ENCODE assay signal across 17 cellular contexts in the genomic region with DNA sequence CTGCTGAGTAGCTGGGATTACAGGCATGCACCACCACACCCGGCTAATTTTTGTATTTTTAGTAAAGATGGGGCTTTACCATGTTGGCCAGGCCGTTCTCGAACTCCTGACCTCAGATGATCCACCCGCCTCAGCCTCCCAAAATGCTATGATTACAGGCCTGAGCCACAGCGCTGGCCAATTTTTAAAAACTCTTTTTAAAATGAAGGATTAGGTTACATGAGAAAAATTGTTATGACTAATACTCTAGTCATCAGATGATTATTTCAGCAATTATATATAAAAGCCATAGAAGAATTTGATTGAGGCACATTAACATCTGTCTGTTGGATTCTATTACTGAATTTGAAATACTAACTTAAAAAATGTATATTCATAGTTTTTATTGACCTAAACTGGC.
DNase-seq lines count a peak whose midpoint lies in the region; ATAC-seq, FAIRE-seq and TF ChIP-seq lines count a peak whose summit lies in the region.
"Had no signal": no experiment of that assay in that cellular context is flagged by ENCODE, and none has a peak within 500 bp of the region (broad histone marks: within the 10 kb centered on the region; RNA-seq: fewer than 3 reads in every experiment).

No MANE protein-coding gene starts in this region.

- H3K27ac ChIP-seq in GM23248 (no peak overlapping the region), endothelial cell of umbilical vein (ENCODE audit: insufficient read depth, low read depth, low read length) (no peak overlapping the region)

- H2AFZ ChIP-seq in GM23248 (no peak overlapping the region), endothelial cell of umbilical vein (ENCODE audit: low read depth, low read length) (no peak overlapping the region)

- H3K4me3 ChIP-seq in GM23248, result no peak overlapping the region
- H3K4me3 ChIP-seq in endothelial cell of umbilical vein (replicated peaks in 1 of 3; ENCODE audit: insufficient read depth in 1 of 3, low read depth in 1 of 3, low read length in 3 of 3), result no peak overlapping the region
- no peak overlapping the region for H3K4me3 ChIP-seq in retinal pigment epithelial cell (ENCODE audit: low read length)

- H3K79me2 ChIP-seq in GM23248 (ENCODE audit: insufficient read depth) (no peaks in the 10 kb centered on the region), endothelial cell of umbilical vein (ENCODE audit: control insufficient read depth, insufficient read depth, low read length) (no peaks in the 10 kb centered on the region)

- H3K9me1 ChIP-seq in endothelial cell of umbilical vein (replicated peaks; ENCODE audit: control insufficient read depth, extremely low read depth, insufficient read depth, low read length), result no peaks in the 10 kb centered on the region

- DNase-seq in GM23248 (peak; percentile 44), RKO (ENCODE audit: low spot score) (peak; percentile 42), endothelial cell of umbilical vein (ENCODE audit: low read depth, low spot score) (no peak), retinal pigment epithelial cell (ENCODE audit: low read depth) (peak; percentile 38)
- no peak for DNase-seq in stimulated activated CD4-positive, alpha-beta T cell treated with anti-CD3 and anti-CD28 coated beads, Interleukin-4, amount 100 ng/mL, for 24 hours
- no peak for DNase-seq in activated CD8-positive, alpha-beta memory T cell treated with anti-CD3 and anti-CD28 coated beads, Interleukin-2, amount 50 U/mL, for 48 hours
- DNase-seq: activated CD4-positive, alpha-beta T cell treated with anti-CD3 and anti-CD28 coated beads, Interleukin-2, amount 50 U/mL, for 48 hours; activated T-cell treated with anti-CD3 and anti-CD28 coated beads, Interleukin-2, amount 50 U/mL, for 4 hours; endodermal cell; immature natural killer cell; KBM-7; NCI-H1105 treated with DMSO at 0.1 percent for 48 hours; NCI-H82; T-cell had no signal

- WGBS in GM23248 (ENCODE audit: low coverage in 1 of 2, low lambda C conversion rate in 2 of 2, missing lambda C conversion rate in 2 of 2), 2 experiments, result 92 to 94% methylated on average over 5 of the region's 5 CpGs

- no peaks in the 10 kb centered on the region for H3K36me3 ChIP-seq in GM23248 (ENCODE audit: low read depth)
- no peaks in the 10 kb centered on the region for H3K36me3 ChIP-seq in endothelial cell of umbilical vein (ENCODE audit: control insufficient read depth in 2 of 2, extremely low read depth in 1 of 2, insufficient read depth in 2 of 2, low read length in 2 of 2)

- no peaks in the 10 kb centered on the region for H3K9me2 ChIP-seq in GM23248 (ENCODE audit: insufficient read depth)

- H3F3A ChIP-seq in GM23248 (ENCODE audit: insufficient read depth), result 0 out of 2 replicates have a peak, but pooled peaks cover 8% of the 10 kb centered on the region

- BruUV-seq in endothelial cell of umbilical vein (replicated peaks; lab: Mats Ljungman, UMichigan), result no TSS peak

- dilution Hi-C loops in endothelial cell of umbilical vein (cut with MboI; ENCODE audit: extremely low pct_ligation_motif_present, low sequenced_read_pairs), result no loop called here

- ATAC-seq in GM18858 (IDR thresholded peaks at IDR 0.05; ENCODE audit: unreplicated experiment), result no peak
- ATAC-seq: activated T-cell treated with anti-CD3 and anti-CD28 coated beads, Interleukin-2, amount 50 U/mL, for 4 hours; sciatic nerve; T-cell had no signal

- no peaks in the 10 kb centered on the region for H3K4me1 ChIP-seq in GM23248 (ENCODE audit: insufficient read depth)
- no peaks in the 10 kb centered on the region for H3K4me1 ChIP-seq in endothelial cell of umbilical vein (ENCODE audit: control insufficient read depth, extremely low read depth, insufficient read depth, low read length)

- H3K4me2 ChIP-seq in GM23248 (ENCODE audit: unreplicated experiment) (no peak overlapping the region), endothelial cell of umbilical vein (ENCODE audit: insufficient read depth, low read length) (no peak overlapping the region)

- intact Hi-C loops in endothelial cell of umbilical vein (cut with micrococcal nuclease), result no loop called here

- POLR2A ChIA-PET in endothelial cell of umbilical vein (lab: Charles Lee), result no interaction called here

- CTCF ChIA-PET in endothelial cell of umbilical vein (lab: Charles Lee), result no interaction called here

- H3K27me3 ChIP-seq in GM23248 (replicated peaks; ENCODE audit: insufficient read depth) (no peaks in the 10 kb centered on the region), endothelial cell of umbilical vein (ENCODE audit: control insufficient read depth in 2 of 2, insufficient read depth in 2 of 2, low read length in 2 of 2) (no peaks in the 10 kb centered on the region)

- FAIRE-seq in endothelial cell of umbilical vein (lab: Jason Lieb, UNC), result no peak
- FAIRE-seq: D721Med had no signal

- no peaks in the 10 kb centered on the region for H4K20me1 ChIP-seq in GM23248 (ENCODE audit: insufficient read depth)
- H4K20me1 ChIP-seq in endothelial cell of umbilical vein (replicated peaks; ENCODE audit: control insufficient read depth, extremely low read depth, insufficient read depth, low read length), result no peaks in the 10 kb centered on the region

- H3K9ac ChIP-seq in GM23248, result no peak overlapping the region
- H3K9ac ChIP-seq in endothelial cell of umbilical vein (replicated peaks; ENCODE audit: extremely low read depth, insufficient read depth, low read length), result no peak overlapping the region

- in situ Hi-C loops in GM23248 (cut with MboI), result no loop called here

- H3K9me3 ChIP-seq in GM23248 (ENCODE audit: low read depth) (peaks cover 5% of the 10 kb centered on the region), endothelial cell of umbilical vein (replicated peaks; ENCODE audit: control insufficient read depth, insufficient read depth, low read length) (no peaks in the 10 kb centered on the region)

- TF ChIP-seq POLR2A in endothelial cell of umbilical vein (IDR thresholded peaks at IDR 0.05; ENCODE audit: low read depth, low read length), result no peak

- no peak for TF ChIP-seq CTCF in endothelial cell of umbilical vein (IDR thresholded peaks at IDR 0.05; ENCODE audit: extremely low read depth in 1 of 2, insufficient read depth in 1 of 2, low read depth in 1 of 2, low read length in 2 of 2)
- no peak for TF ChIP-seq CTCF in retinal pigment epithelial cell (conservative IDR thresholded peaks at IDR 0.05; ENCODE audit: low read depth, low read length)

TF ChIP-seq in endothelial cell of umbilical vein, 7 proteins besides CTCF, POLR2A, EP300 and RAD21:
- TF ChIP-seq MYC (IDR thresholded peaks at IDR 0.05; ENCODE audit: low read depth, low read length) (no peak), FOS (IDR thresholded peaks at IDR 0.05; ENCODE audit: borderline replicate concordance, insufficient read depth, low read length) (peak; percentile 46)

Comparison
In these comparisons a context has a peak if more than half of its experiments do, and no peak if none do; other contexts are left out.
1. DNase-seq: peak in GM23248 (single experiment), RKO (single experiment) and retinal pigment epithelial cell (single experiment); none in endothelial cell of umbilical vein (single experiment), stimulated activated CD4-positive, alpha-beta T cell treated with anti-CD3 and anti-CD28 coated beads, Interleukin-4, amount 100 ng/mL, for 24 hours (single experiment) and activated CD8-positive, alpha-beta memory T cell treated with anti-CD3 and anti-CD28 coated beads, Interleukin-2, amount 50 U/mL, for 48 hours (single experiment).